ENCODE assay signal across 1 cellular context in the genomic region with DNA sequence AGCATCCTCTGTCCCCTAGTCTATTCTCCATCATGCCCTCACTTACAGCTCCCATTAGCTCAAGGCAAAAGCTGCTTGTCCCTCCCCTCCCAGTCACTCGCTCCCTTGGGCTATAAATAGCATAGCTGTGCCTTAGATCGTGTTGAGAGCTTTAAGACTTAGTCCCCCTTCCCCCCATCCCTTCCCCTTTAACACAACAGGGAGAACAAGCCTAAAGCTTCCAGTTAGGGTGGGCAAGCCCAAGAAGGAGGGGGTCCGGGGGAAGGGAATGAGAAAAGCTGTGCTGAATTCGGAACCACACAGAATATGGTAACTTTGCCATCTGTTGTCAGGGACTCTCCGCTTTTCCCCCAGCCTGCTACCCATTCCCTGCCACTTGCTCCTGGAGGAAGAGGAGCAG.
A peak's percentile ranks its signal among the peaks of the same experiment; 100 is the strongest.
TF ChIP-seq lines count a peak whose summit lies in the region.

No MANE protein-coding gene starts in this region.

TF ChIP-seq in HEK293, 187 proteins besides CTCF, POLR2A, EP300 and RAD21 (continued from another document):
- TF ChIP-seq, protein P1, sequence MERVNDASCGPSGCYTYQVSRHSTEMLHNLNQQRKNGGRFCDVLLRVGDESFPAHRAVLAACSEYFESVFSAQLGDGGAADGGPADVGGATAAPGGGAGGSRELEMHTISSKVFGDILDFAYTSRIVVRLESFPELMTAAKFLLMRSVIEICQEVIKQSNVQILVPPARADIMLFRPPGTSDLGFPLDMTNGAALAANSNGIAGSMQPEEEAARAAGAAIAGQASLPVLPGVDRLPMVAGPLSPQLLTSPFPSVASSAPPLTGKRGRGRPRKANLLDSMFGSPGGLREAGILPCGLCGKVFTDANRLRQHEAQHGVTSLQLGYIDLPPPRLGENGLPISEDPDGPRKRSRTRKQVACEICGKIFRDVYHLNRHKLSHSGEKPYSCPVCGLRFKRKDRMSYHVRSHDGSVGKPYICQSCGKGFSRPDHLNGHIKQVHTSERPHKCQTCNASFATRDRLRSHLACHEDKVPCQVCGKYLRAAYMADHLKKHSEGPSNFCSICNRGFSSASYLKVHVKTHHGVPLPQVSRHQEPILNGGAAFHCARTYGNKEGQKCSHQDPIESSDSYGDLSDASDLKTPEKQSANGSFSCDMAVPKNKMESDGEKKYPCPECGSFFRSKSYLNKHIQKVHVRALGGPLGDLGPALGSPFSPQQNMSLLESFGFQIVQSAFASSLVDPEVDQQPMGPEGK (tag by site-specific recombination; IDR thresholded peaks at IDR 0.05) = no peak
- TF ChIP-seq, protein P2, sequence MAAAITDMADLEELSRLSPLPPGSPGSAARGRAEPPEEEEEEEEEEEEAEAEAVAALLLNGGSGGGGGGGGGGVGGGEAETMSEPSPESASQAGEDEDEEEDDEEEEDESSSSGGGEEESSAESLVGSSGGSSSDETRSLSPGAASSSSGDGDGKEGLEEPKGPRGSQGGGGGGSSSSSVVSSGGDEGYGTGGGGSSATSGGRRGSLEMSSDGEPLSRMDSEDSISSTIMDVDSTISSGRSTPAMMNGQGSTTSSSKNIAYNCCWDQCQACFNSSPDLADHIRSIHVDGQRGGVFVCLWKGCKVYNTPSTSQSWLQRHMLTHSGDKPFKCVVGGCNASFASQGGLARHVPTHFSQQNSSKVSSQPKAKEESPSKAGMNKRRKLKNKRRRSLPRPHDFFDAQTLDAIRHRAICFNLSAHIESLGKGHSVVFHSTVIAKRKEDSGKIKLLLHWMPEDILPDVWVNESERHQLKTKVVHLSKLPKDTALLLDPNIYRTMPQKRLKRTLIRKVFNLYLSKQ (tag by site-specific recombination; IDR thresholded peaks at IDR 0.05; ENCODE audit: borderline replicate concordance) = no peak
- TF ChIP-seq, protein P3, sequence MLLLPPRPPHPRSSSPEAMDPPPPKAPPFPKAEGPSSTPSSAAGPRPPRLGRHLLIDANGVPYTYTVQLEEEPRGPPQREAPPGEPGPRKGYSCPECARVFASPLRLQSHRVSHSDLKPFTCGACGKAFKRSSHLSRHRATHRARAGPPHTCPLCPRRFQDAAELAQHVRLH (tag by site-specific recombination; IDR thresholded peaks at IDR 0.05) = no peak
- TF ChIP-seq, protein P4, sequence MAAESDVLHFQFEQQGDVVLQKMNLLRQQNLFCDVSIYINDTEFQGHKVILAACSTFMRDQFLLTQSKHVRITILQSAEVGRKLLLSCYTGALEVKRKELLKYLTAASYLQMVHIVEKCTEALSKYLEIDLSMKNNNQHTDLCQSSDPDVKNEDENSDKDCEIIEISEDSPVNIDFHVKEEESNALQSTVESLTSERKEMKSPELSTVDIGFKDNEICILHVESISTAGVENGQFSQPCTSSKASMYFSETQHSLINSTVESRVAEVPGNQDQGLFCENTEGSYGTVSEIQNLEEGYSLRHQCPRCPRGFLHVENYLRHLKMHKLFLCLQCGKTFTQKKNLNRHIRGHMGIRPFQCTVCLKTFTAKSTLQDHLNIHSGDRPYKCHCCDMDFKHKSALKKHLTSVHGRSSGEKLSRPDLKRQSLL (tag by site-specific recombination; IDR thresholded peaks at IDR 0.05) = peak; percentile 34; the same call in 1 of the 2 replicates
- TF ChIP-seq, protein P5, sequence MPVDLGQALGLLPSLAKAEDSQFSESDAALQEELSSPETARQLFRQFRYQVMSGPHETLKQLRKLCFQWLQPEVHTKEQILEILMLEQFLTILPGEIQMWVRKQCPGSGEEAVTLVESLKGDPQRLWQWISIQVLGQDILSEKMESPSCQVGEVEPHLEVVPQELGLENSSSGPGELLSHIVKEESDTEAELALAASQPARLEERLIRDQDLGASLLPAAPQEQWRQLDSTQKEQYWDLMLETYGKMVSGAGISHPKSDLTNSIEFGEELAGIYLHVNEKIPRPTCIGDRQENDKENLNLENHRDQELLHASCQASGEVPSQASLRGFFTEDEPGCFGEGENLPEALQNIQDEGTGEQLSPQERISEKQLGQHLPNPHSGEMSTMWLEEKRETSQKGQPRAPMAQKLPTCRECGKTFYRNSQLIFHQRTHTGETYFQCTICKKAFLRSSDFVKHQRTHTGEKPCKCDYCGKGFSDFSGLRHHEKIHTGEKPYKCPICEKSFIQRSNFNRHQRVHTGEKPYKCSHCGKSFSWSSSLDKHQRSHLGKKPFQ (tag by site-specific recombination; IDR thresholded peaks at IDR 0.05) = no peak
- TF ChIP-seq, protein P6, sequence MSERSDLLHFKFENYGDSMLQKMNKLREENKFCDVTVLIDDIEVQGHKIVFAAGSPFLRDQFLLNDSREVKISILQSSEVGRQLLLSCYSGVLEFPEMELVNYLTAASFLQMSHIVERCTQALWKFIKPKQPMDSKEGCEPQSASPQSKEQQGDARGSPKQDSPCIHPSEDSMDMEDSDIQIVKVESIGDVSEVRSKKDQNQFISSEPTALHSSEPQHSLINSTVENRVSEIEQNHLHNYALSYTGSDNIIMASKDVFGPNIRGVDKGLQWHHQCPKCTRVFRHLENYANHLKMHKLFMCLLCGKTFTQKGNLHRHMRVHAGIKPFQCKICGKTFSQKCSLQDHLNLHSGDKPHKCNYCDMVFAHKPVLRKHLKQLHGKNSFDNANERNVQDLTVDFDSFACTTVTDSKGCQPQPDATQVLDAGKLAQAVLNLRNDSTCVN (tag by site-specific recombination; optimal IDR thresholded peaks at IDR 0.05) = no peak
